Comparison of ENCODE assay signal across 15 cellular contexts in genomic region chr7:151873402-151873965, GRCh38.
"Had no signal": no experiment of that assay in that cellular context is flagged by ENCODE, and none has a peak within 500 bp of the region (broad histone marks: within the 10 kb centered on the region; RNA-seq: fewer than 3 reads in every experiment).

No MANE protein-coding gene starts in this region.

- H3K9me3 Mint-ChIP-seq: nephron progenitor cell; stimulated activated memory B cell treated with anti-CD40 and anti-IgM and Interleukin-4, amounts not matched to agents 10 μg/mL and 1 μg/mL and 100 μg/mL, for 72 hours; T-cell had no signal

- H3K27me3 Mint-ChIP-seq: stimulated activated memory B cell treated with anti-CD40 and anti-IgM and Interleukin-4, amounts not matched to agents 10 μg/mL and 1 μg/mL and 100 μg/mL, for 72 hours; T-cell had no signal

- H3K4me3 ChIP-seq: mucosa of descending colon, SK-N-MC, upper lobe of left lung had no signal

- H3K9me3 ChIP-seq: mucosa of descending colon, upper lobe of left lung had no signal

- H3K36me3 Mint-ChIP-seq: stimulated activated memory B cell treated with anti-CD40 and anti-IgM and Interleukin-4, amounts not matched to agents 10 μg/mL and 1 μg/mL and 100 μg/mL, for 72 hours; T-cell had no signal

- H3K36me3 ChIP-seq: upper lobe of left lung had no signal

- DNase-seq: activated CD8-positive, alpha-beta memory T cell treated with anti-CD3 and anti-CD28 coated beads, Interleukin-2, amount 50 U/mL, for 48 hours; activated CD8-positive, alpha-beta T cell treated with anti-CD3 and anti-CD28 coated beads, Interleukin-2, amount 10 ng/mL, durations not matched to agents 7 days and 5 days; activated naive CD4-positive, alpha-beta T cell; caudate nucleus; effector memory CD4-positive, alpha-beta T cell; hippocampal formation; nephron progenitor cell; small intestine; T-cell; T1000; upper lobe of left lung had no signal

- H3K27ac ChIP-seq: SK-N-MC, VCaP had no signal

- H3K27ac Mint-ChIP-seq: activated CD8-positive, alpha-beta T cell treated with anti-CD3 and anti-CD28 coated beads, Interleukin-2, amount 10 ng/mL, durations not matched to agents 7 days and 5 days; nephron progenitor cell; stimulated activated memory B cell treated with anti-CD40 and anti-IgM and Interleukin-4, amounts not matched to agents 10 μg/mL and 1 μg/mL and 100 μg/mL, for 72 hours; T-cell had no signal

- H3K4me3 Mint-ChIP-seq: activated CD8-positive, alpha-beta T cell treated with anti-CD3 and anti-CD28 coated beads, Interleukin-2, amount 10 ng/mL, durations not matched to agents 7 days and 5 days; nephron progenitor cell; stimulated activated memory B cell treated with anti-CD40 and anti-IgM and Interleukin-4, amounts not matched to agents 10 μg/mL and 1 μg/mL and 100 μg/mL, for 72 hours; T-cell had no signal

- ATAC-seq: activated CD8-positive, alpha-beta T cell treated with anti-CD3 and anti-CD28 coated beads, Interleukin-2, amount 10 ng/mL, durations not matched to agents 7 days and 5 days; mucosa of descending colon; stimulated activated memory B cell treated with anti-CD40 and anti-IgM and Interleukin-4, amounts not matched to agents 10 μg/mL and 1 μg/mL and 100 μg/mL, for 72 hours; T-cell had no signal
